In genomic region chr2:72917138-72917874, GRCh38 we compare ENCODE assay signal across 8 cellular contexts. TPM values are rescaled to one million over a fixed set of nuclear protein-coding genes. Genes with fewer than 3 reads are reported as not detected.
DNase-seq lines count a peak whose midpoint lies in the region; ATAC-seq and TF ChIP-seq lines count a peak whose summit lies in the region.

TSS of gene EMX1 (plus strand) at chr2:72917519. CDS start at chr2:72917853, 334 bp downstream.

- H3K9me3 ChIP-seq in ES-I3 (ENCODE audit: control insufficient read depth, insufficient read depth, low read length) = no peaks in the 10 kb centered on the region
- H3K9me3 ChIP-seq in naive thymus-derived CD4-positive, alpha-beta T cell (ENCODE audit: control insufficient read depth in 2 of 3, low read length in 3 of 3) = no peaks in the 10 kb centered on the region

- CTCF ChIA-PET in activated B cell treated with CpG ODN at 0.5 μM for 24 hours (lab: Charles Lee) = interaction anchor here (1.3 kb wide), 1 partner anchor 25 kb away, joined by 4 read pairs; no protein-coding TSS in a partner anchor
- CTCF ChIA-PET in naive thymus-derived CD4-positive, alpha-beta T cell (lab: Charles Lee) = interaction anchor here (0.5 kb wide), 1 partner anchor 51 kb away, joined by 3 read pairs; no protein-coding TSS in a partner anchor

- H3K27ac ChIP-seq in naive thymus-derived CD4-positive, alpha-beta T cell (ENCODE audit: low read depth, low read length) = no peak within 1 kb of the TSS
- H3K27ac ChIP-seq in urinary bladder (ENCODE audit: low read depth) = no peak within 1 kb of the TSS

- peak within 1 kb of the TSS; percentile 79 for H3K9ac ChIP-seq in ES-I3 (ENCODE audit: low read depth, low read length)

- intact Hi-C loops in activated B cell treated with CpG ODN at 0.5 μM for 24 hours (cut with micrococcal nuclease) = loop anchor here (2.0 to 5.0 kb wide), 4 partner anchors 153 to 770 kb away; partner anchors contain the start of genes CYP26B1, EGR4, RAB11FIP5 and SFXN5
- intact Hi-C loops in naive thymus-derived CD4-positive, alpha-beta T cell (cut with micrococcal nuclease) = loop anchor here in 1 of 2 donors (5.0 kb wide), 2 partner anchors 55 to 770 kb away; partner anchors contain the start of gene CYP26B1

- H3K27me3 Mint-ChIP-seq in activated B cell treated with CpG ODN at 0.5 μM for 24 hours = peaks cover 64% of the 10 kb centered on the region
- H3K27me3 Mint-ChIP-seq in naive thymus-derived CD4-positive, alpha-beta T cell = peaks cover 56 to 83% (median 59%) of the 10 kb centered on the region in 5 donors

- under 1% methylated on average over 82 of the region's 82 CpGs for WGBS in urinary bladder

- no peaks in the 10 kb centered on the region for H3K9me3 Mint-ChIP-seq in activated B cell treated with CpG ODN at 0.5 μM for 24 hours
- peaks cover 0 to 5% (median 0%) of the 10 kb centered on the region in 11 donors for H3K9me3 Mint-ChIP-seq in naive thymus-derived CD4-positive, alpha-beta T cell

- H3K4me1 Mint-ChIP-seq in activated B cell treated with CpG ODN at 0.5 μM for 24 hours = peaks cover 35% of the 10 kb centered on the region
- peaks cover 8 to 32% (median 28%) of the 10 kb centered on the region in 7 donors for H3K4me1 Mint-ChIP-seq in naive thymus-derived CD4-positive, alpha-beta T cell

- no peaks in the 10 kb centered on the region for H3K36me3 Mint-ChIP-seq in activated B cell treated with CpG ODN at 0.5 μM for 24 hours (ENCODE audit: low read depth)
- no peaks in the 10 kb centered on the region for H3K36me3 Mint-ChIP-seq in naive thymus-derived CD4-positive, alpha-beta T cell

- peaks cover 14 to 54% of the 10 kb centered on the region in 2 donors for H3K27me3 ChIP-seq in naive thymus-derived CD4-positive, alpha-beta T cell (ENCODE audit: control insufficient read depth in 2 of 2, insufficient read depth in 2 of 2, low read length in 2 of 2)

- H3K36me3 ChIP-seq in ES-I3 (ENCODE audit: insufficient read depth, low read length) (no peaks in the 10 kb centered on the region), urinary bladder (ENCODE audit: insufficient read depth) (no peaks in the 10 kb centered on the region)
- no peaks in the 10 kb centered on the region for H3K36me3 ChIP-seq in naive thymus-derived CD4-positive, alpha-beta T cell (ENCODE audit: control insufficient read depth in 2 of 3, insufficient read depth in 3 of 3, low read length in 3 of 3)

- H3K4me3 Mint-ChIP-seq in activated B cell treated with CpG ODN at 0.5 μM for 24 hours = peak within 1 kb of the TSS; percentile 81
- peak within 1 kb of the TSS; percentile 69 to 89 (median 82) for H3K4me3 Mint-ChIP-seq in naive thymus-derived CD4-positive, alpha-beta T cell

- POLR2A ChIA-PET in activated B cell treated with CpG ODN at 0.5 μM for 24 hours (lab: Charles Lee) = interaction anchor here (1.8 kb wide), 1 partner anchor 316 kb away, joined by 5 read pairs; the partner anchor contains the start of genes CCT7 and PRADC1
- POLR2A ChIA-PET in naive thymus-derived CD4-positive, alpha-beta T cell (lab: Charles Lee) = no interaction called here

- ATAC-seq in activated B cell treated with CpG ODN at 0.5 μM for 24 hours (ENCODE audit: low read depth) (peak; percentile 63), HG02973 (IDR thresholded peaks at IDR 0.05; ENCODE audit: unreplicated experiment) (no peak)
- ATAC-seq in naive thymus-derived CD4-positive, alpha-beta T cell = peak; percentile 55

- no peak for TF ChIP-seq CTCF in activated B cell treated with CpG ODN at 0.5 μM for 24 hours (IDR thresholded peaks at IDR 0.05)
- no peak for TF ChIP-seq CTCF in epithelial cell of esophagus (IDR thresholded peaks at IDR 0.05; ENCODE audit: insufficient read depth, low read depth, low read length, missing control alignments)

- peak within 1 kb of the TSS; percentile 35 for H3K27ac Mint-ChIP-seq in activated B cell treated with CpG ODN at 0.5 μM for 24 hours
- H3K27ac Mint-ChIP-seq in naive thymus-derived CD4-positive, alpha-beta T cell = peak within 1 kb of the TSS in 3 of 9 donors; percentile 5 to 45 (median 38)

- H3K4me3 ChIP-seq in epithelial cell of esophagus (ENCODE audit: low read length) = peak within 1 kb of the TSS; percentile 34
- H3K4me3 ChIP-seq in naive thymus-derived CD4-positive, alpha-beta T cell (ENCODE audit: low read length) = peak within 1 kb of the TSS; percentile 47
- peak within 1 kb of the TSS; percentile 39 for H3K4me3 ChIP-seq in urinary bladder (ENCODE audit: low read depth, low read length)

- DNase-seq in H4 (ENCODE audit: low spot score) = peak; percentile 36
- peak; percentile 27 for DNase-seq in NCI-H1436 treated with DMSO at 0.1 percent for 48 hours (lab: John Stamatoyannopoulos, UW)
- DNase-seq in activated B cell treated with CpG ODN at 0.5 μM for 24 hours = peak; percentile 56
- DNase-seq in epithelial cell of esophagus (ENCODE audit: low read depth) = peak; percentile 85
- peak in 7 of 9 donors; percentile 28 to 49 (median 40) for DNase-seq in naive thymus-derived CD4-positive, alpha-beta T cell

- H3K4me1 ChIP-seq in ES-I3 (ENCODE audit: insufficient read depth, low read length) = peaks cover 18% of the 10 kb centered on the region
- peaks cover 13 to 31% of the 10 kb centered on the region in 2 donors for H3K4me1 ChIP-seq in naive thymus-derived CD4-positive, alpha-beta T cell (ENCODE audit: control insufficient read depth in 2 of 2, insufficient read depth in 2 of 2, low read length in 2 of 2)
- H3K4me1 ChIP-seq in urinary bladder (ENCODE audit: insufficient read depth) = peaks cover 4% of the 10 kb centered on the region

RNA-seq across cellular contexts. Expression of gene EMX1, which starts in this region (rescaled TPM):
- total RNA-seq in H4 (2014; rRNA removed; shearing (Covaris generic)) = not detected in 2 replicates
- total RNA-seq in activated B cell treated with CpG ODN at 0.5 μM for 24 hours (0.22 TPM in 1 of 2 replicates, not detected in the other), urinary bladder (not detected)
- not detected for total RNA-seq in naive thymus-derived CD4-positive, alpha-beta T cell
- polyA plus RNA-seq in naive thymus-derived CD4-positive, alpha-beta T cell = not detected
- polyA plus RNA-seq in urinary bladder = not detected

Comparison
In these comparisons a context has a peak if more than half of its experiments do, and no peak if none do; other contexts are left out.
1. Peak in DNase-seq in H4; RNA of the gene not detected or under 1 TPM.
2. Peak in DNase-seq and ATAC-seq in activated B cell treated with CpG ODN at 0.5 μM for 24 hours; RNA of the gene not detected or under 1 TPM.
3. Peak in DNase-seq, ATAC-seq and H3K4me3 ChIP-seq in naive thymus-derived CD4-positive, alpha-beta T cell; RNA of the gene not detected or under 1 TPM.
4. DNase-seq: peak in every context shown above with its lines; median percentile 85 in epithelial cell of esophagus; 56 in activated B cell treated with CpG ODN at 0.5 μM for 24 hours; 40 in naive thymus-derived CD4-positive, alpha-beta T cell; 36 in H4; 27 in NCI-H1436 treated with DMSO at 0.1 percent for 48 hours.